In the genomic region with DNA sequence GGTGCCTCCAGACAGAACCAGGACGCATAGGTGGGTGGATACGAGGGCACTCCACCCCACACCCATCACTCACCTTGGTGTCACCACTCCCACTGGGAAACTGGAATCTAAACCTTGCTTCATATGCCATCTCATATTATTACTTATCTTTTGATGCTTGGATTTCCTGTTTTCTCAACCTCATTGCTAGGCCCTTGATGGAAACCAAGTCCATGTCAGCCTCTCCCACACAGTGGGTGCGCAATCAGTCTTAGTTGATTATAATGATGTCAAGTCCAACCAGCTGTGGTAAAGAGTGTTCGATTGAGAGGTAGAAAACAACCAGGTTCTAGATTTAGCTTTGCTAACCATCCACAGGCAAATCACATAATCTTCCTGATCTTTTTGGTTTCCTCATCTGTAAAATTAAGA, we compare ENCODE assay signal across 8 cellular contexts. TPM values are rescaled to one million over a fixed set of nuclear protein-coding genes. Genes with fewer than 3 reads are reported as not detected.
A peak's percentile ranks its signal among the peaks of the same experiment; 100 is the strongest.
DNase-seq lines count a peak whose midpoint lies in the region; ATAC-seq and TF ChIP-seq lines count a peak whose summit lies in the region.

No MANE protein-coding gene starts in this region.

- H3K4me2 ChIP-seq in neural cell (ENCODE audit: low read length): no peak overlapping the region

- DNase-seq in BE2C: no peak
- no peak for DNase-seq in LNCaP clone FGC (ENCODE audit: low read depth)
- peak; percentile 22 for DNase-seq in cerebellar cortex (ENCODE audit: low spot score)
- no peak for DNase-seq in HK-2 (ENCODE audit: unreplicated experiment)
- DNase-seq in KG1 (lab: John Stamatoyannopoulos, UW): no peak

- no peaks in the 10 kb centered on the region for H4K20me1 ChIP-seq in neural cell (ENCODE audit: insufficient read depth)

- H3K27me3 ChIP-seq in BE2C: no peaks in the 10 kb centered on the region
- no peaks in the 10 kb centered on the region for H3K27me3 ChIP-seq in neural cell (ENCODE audit: insufficient read depth, low read depth, low read length)

- TF ChIP-seq CTCF in BE2C (IDR thresholded peaks at IDR 0.05; ENCODE audit: low read depth, low read length): no peak
- TF ChIP-seq CTCF in LNCaP clone FGC (IDR thresholded peaks at IDR 0.05; ENCODE audit: control insufficient read depth, extremely low read depth, insufficient read depth): no peak
- TF ChIP-seq CTCF in neural cell (IDR thresholded peaks at IDR 0.05; ENCODE audit: poor library complexity, severe bottlenecking): no peak

- H3K27ac ChIP-seq in neural cell (ENCODE audit: low read length): peak overlapping the region; percentile 62

- H3K79me2 ChIP-seq in neural cell (replicated peaks; ENCODE audit: insufficient read depth, low read length): peaks cover 24% of the 10 kb centered on the region

- H3F3A ChIP-seq in neural cell (ENCODE audit: insufficient read depth, low read length, poor library complexity, severe bottlenecking): no peaks in the 10 kb centered on the region

- H3K4me1 ChIP-seq in BE2C: no peaks in the 10 kb centered on the region; the same call in 1 of the 2 replicates

- peak overlapping the region; percentile 67 for H2AFZ ChIP-seq in neural cell (ENCODE audit: low read depth, low read length)

- TF ChIP-seq EP300 in neural cell (conservative IDR thresholded peaks at IDR 0.05; ENCODE audit: poor library complexity, severe bottlenecking): no peak

- H3K4me3 ChIP-seq in BE2C (ENCODE audit: low read depth, low read length) (peak overlapping the region; percentile 75), LNCaP clone FGC (ENCODE audit: low read depth, low read length) (peak overlapping the region; percentile 77), neural cell (ENCODE audit: low read length) (peak overlapping the region; percentile 95)

- ATAC-seq in GM21786 (IDR thresholded peaks at IDR 0.05; ENCODE audit: unreplicated experiment) (no peak), GM19467 (IDR thresholded peaks at IDR 0.05; ENCODE audit: unreplicated experiment) (no peak)

- H3K36me3 ChIP-seq in BE2C (peaks cover 5% of the 10 kb centered on the region), neural cell (ENCODE audit: insufficient read depth, low read length) (no peaks in the 10 kb centered on the region)

- TF ChIP-seq RAD21 in neural cell (conservative IDR thresholded peaks at IDR 0.05): no peak

- no peaks in the 10 kb centered on the region for H3K9me2 ChIP-seq in neural cell (ENCODE audit: insufficient read depth, low read length)

- H3K9me3 ChIP-seq in BE2C: no peaks in the 10 kb centered on the region
- H3K9me3 ChIP-seq in neural cell (ENCODE audit: low read length): no peaks in the 10 kb centered on the region

- H3K9ac ChIP-seq in neural cell (ENCODE audit: low read length): peak overlapping the region; percentile 91

TF ChIP-seq in neural cell, 6 proteins besides CTCF, POLR2A, EP300 and RAD21:
- TF ChIP-seq REST (IDR thresholded peaks at IDR 0.05; ENCODE audit: borderline replicate concordance): no peak
- TF ChIP-seq POLR2AphosphoS5 (IDR thresholded peaks at IDR 0.05): no peak
- TF ChIP-seq TAF1 (IDR thresholded peaks at IDR 0.05; ENCODE audit: low read depth): no peak
- TF ChIP-seq EZH2 (IDR thresholded peaks at IDR 0.05; ENCODE audit: borderline replicate concordance, insufficient read depth, low read length, poor library complexity, severe bottlenecking): no peak
- TF ChIP-seq SMC3 (conservative IDR thresholded peaks at IDR 0.05; ENCODE audit: poor library complexity): no peak
- TF ChIP-seq MXI1 (conservative IDR thresholded peaks at IDR 0.05; ENCODE audit: poor library complexity, severe bottlenecking): no peak

RNA-seq across cellular contexts. Expression of gene DDHD1, which starts 0.6 kb away (rescaled TPM):
- 10.8 TPM for polyA plus RNA-seq in BE2C (2012; ENCODE audit: insufficient read depth, insufficient read length, low read depth)
- 13.9 and 14.9 TPM in 2 replicates for polyA plus RNA-seq in neural cell
- 65.7 and 70.6 TPM in 2 replicates for polyA minus RNA-seq in neural cell
